ENCODE assay signal across 9 cellular contexts in the genomic region with DNA sequence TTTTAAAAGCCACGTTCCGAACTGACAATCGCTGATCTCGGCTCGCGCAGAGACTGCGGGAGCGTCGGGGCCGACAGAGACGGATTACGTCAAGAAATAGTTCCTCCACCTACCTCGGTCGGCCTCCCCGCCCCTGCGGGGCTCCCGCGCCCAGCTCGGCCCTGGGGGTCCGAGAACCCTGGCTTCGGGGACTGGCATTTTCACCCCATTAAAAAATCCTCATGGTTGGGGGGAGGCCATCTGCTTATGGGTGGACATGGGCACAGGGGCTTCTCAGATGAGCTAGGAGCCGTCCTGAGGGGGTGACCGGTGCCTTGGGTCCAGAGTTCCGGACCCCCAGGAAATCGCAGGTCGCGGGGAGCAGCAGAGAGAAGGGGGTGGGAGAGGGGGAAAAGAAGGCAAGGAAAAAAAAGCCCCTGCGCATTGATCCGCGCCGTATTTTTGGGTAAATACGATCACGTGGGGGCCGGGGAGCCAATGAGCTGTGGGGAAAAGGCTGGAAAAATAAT. TPM values are rescaled to one million over a fixed set of nuclear protein-coding genes. Genes with fewer than 3 reads are reported as not detected.
DNase-seq lines count a peak whose midpoint lies in the region; ATAC-seq, FAIRE-seq and TF ChIP-seq lines count a peak whose summit lies in the region.
"Had no signal": no experiment of that assay in that cellular context is flagged by ENCODE, and none has a peak within 500 bp of the region (broad histone marks: within the 10 kb centered on the region; RNA-seq: fewer than 3 reads in every experiment).

No MANE protein-coding gene starts in this region.

- peak; percentile 23 for ATAC-seq in K562

- POLR2A ChIA-PET in K562 (lab: Yijun Ruan, JAX), result interaction anchor here (0.7 to 5.6 kb wide), 15 partner anchors 8 to 288 kb away, joined by 3 to 43 read pairs (median 4); partner anchors contain the start of gene CBX5

- TSS peak; percentile 73 for BruUV-seq in K562 (replicated peaks; lab: Mats Ljungman, UMichigan)

- H3K9me1 ChIP-seq in K562 (ENCODE audit: control insufficient read depth, insufficient read depth, low read length), result no peaks in the 10 kb centered on the region

- TF ChIP-seq CTCF in MM.1S (IDR thresholded peaks at IDR 0.05; ENCODE audit: low read length), result no peak
- no peak for TF ChIP-seq CTCF in K562 (IDR thresholded peaks at IDR 0.05 in 2 of 3, conservative IDR thresholded peaks at IDR 0.05 in 1 of 3; ENCODE audit: insufficient read depth in 2 of 3, low read depth in 1 of 3, low read length in 3 of 3)
- no peak for TF ChIP-seq CTCF in neural crest cell (conservative IDR thresholded peaks at IDR 0.05)
- TF ChIP-seq CTCF in transverse colon (IDR thresholded peaks at IDR 0.05), result no peak

- no peaks in the 10 kb centered on the region for H3K9me3 ChIP-seq in MM.1S (replicated peaks; ENCODE audit: insufficient read depth, low read length)
- no peaks in the 10 kb centered on the region for H3K9me3 ChIP-seq in K562 (replicated peaks; ENCODE audit: control insufficient read depth, insufficient read depth, low read depth, low read length)
- no peaks in the 10 kb centered on the region for H3K9me3 ChIP-seq in effector memory CD4-positive, alpha-beta T cell (ENCODE audit: control insufficient read depth, low read length)
- H3K9me3 ChIP-seq in transverse colon, result no peaks in the 10 kb centered on the region

- H3K4me3 ChIP-seq in MM.1S (ENCODE audit: low read length) (peak overlapping the region; percentile 45), K562 (peak overlapping the region; percentile 71), transverse colon (peak overlapping the region in 1 of 4 donors; percentile 25)
- H3K4me3 ChIP-seq in effector memory CD4-positive, alpha-beta T cell (ENCODE audit: insufficient read depth, low read depth, low read length, poor library complexity, severe bottlenecking), result no peak overlapping the region

- DNase-seq in EH (ENCODE audit: low read depth), result peak; percentile 77
- DNase-seq in MM.1S, result no peak
- DNase-seq in K562 (ENCODE audit: extremely low read depth in 1 of 4, low spot score in 3 of 4), result peak; percentile 77 to 91 (median 82)
- no peak for DNase-seq in neural crest cell (ENCODE audit: low read depth, low spot score)
- no peak for DNase-seq in stimulated activated naive CD4-positive, alpha-beta T cell treated with Interleukin-2 at 50 U/mL for 16 hours (lab: John Stamatoyannopoulos, UW)
- DNase-seq in effector memory CD4-positive, alpha-beta T cell, result no peak
- no peak for DNase-seq in erythroblast (lab: John Stamatoyannopoulos, UW)
- DNase-seq in transverse colon, result no peak

- peaks cover 12% of the 10 kb centered on the region for H3K4me1 Mint-ChIP-seq in neural crest cell

- WGBS in K562 (ENCODE audit: insufficient coverage, low coverage, missing lambda C conversion rate), result under 1% methylated on average over 31 of the region's 34 CpGs
- WGBS in transverse colon (ENCODE audit: low coverage in 1 of 2), 2 donors, result 15% methylated on average over 34 of the region's 34 CpGs; no CpG with 5 or more reads in 1 of the 2 donors

- no peak overlapping the region for H3K27ac Mint-ChIP-seq in neural crest cell (ENCODE audit: unreplicated experiment)

- in situ Hi-C loops in K562 (cut with MboI), result no loop called here
- in situ Hi-C loops in transverse colon (cut with MboI; ENCODE audit: low pct_ligation_motif_present in 1 of 4, low pct_unique_long_range_greater_than_20kb in 1 of 4, low sequenced_read_pairs in 3 of 4), result loop anchor here in 1 of 4 donors (25.0 kb wide), 1 partner anchor 212 kb away; no protein-coding TSS in a partner anchor

- H3K79me2 ChIP-seq in MM.1S (ENCODE audit: low read length) (no peaks in the 10 kb centered on the region), K562 (ENCODE audit: control insufficient read depth, insufficient read depth, low read length) (peaks cover 46% of the 10 kb centered on the region)

- H2AFZ ChIP-seq in MM.1S (ENCODE audit: low read length) (no peak overlapping the region; the same call in 1 of the 2 replicates), K562 (ENCODE audit: low read depth, low read length) (peak overlapping the region; percentile 97)

- H3K9me3 Mint-ChIP-seq in neural crest cell, result no peaks in the 10 kb centered on the region

- H4K20me1 ChIP-seq in MM.1S (ENCODE audit: insufficient read depth, low read length) (no peaks in the 10 kb centered on the region), K562 (replicated peaks; ENCODE audit: control insufficient read depth, insufficient read depth, low read length) (no peaks in the 10 kb centered on the region)

- H3K36me3 Mint-ChIP-seq in neural crest cell (ENCODE audit: low read depth), result peaks cover 3% of the 10 kb centered on the region

- CTCF ChIA-PET in K562 (lab: Yijun Ruan, JAX; ENCODE audit: low intra/inter-chr PET ratio), result no interaction called here

- H3K4me1 ChIP-seq in MM.1S (ENCODE audit: low read length) (0 out of 2 replicates have a peak, but pooled peaks cover 3% of the 10 kb centered on the region), K562 (replicated peaks in 1 of 2; ENCODE audit: control insufficient read depth in 2 of 2, insufficient read depth in 2 of 2, low read length in 2 of 2) (peaks cover 38 to 78% of the 10 kb centered on the region in 2 experiments), transverse colon (peaks cover 15 to 30% (median 27%) of the 10 kb centered on the region in 4 donors)
- peaks cover 38% of the 10 kb centered on the region for H3K4me1 ChIP-seq in effector memory CD4-positive, alpha-beta T cell (ENCODE audit: control insufficient read depth, insufficient read depth, low read length, poor library complexity, severe bottlenecking)

- peaks cover 100% of the 10 kb centered on the region for H3K27me3 Mint-ChIP-seq in neural crest cell (ENCODE audit: low read depth)

- TF ChIP-seq EP300 in K562 (IDR thresholded peaks at IDR 0.05; ENCODE audit: low read length) (no peak), transverse colon (IDR thresholded peaks at IDR 0.05; ENCODE audit: low read depth) (no peak)

- H3K27me3 ChIP-seq in MM.1S (replicated peaks; ENCODE audit: insufficient read depth, low read length), result peaks cover 94% of the 10 kb centered on the region
- H3K27me3 ChIP-seq in K562 (ENCODE audit: control insufficient read depth in 2 of 2, insufficient read depth in 2 of 2, low read length in 2 of 2), result no peaks in the 10 kb centered on the region
- peaks cover 96% of the 10 kb centered on the region for H3K27me3 ChIP-seq in effector memory CD4-positive, alpha-beta T cell (replicated peaks; ENCODE audit: control insufficient read depth, insufficient read depth, low read length, poor library complexity, severe bottlenecking)
- H3K27me3 ChIP-seq in transverse colon, result peaks cover 100% of the 10 kb centered on the region

- TF ChIP-seq POLR2A in K562 (conservative IDR thresholded peaks at IDR 0.05) (no peak), erythroblast (IDR thresholded peaks at IDR 0.05; ENCODE audit: low read length) (no peak), transverse colon (IDR thresholded peaks at IDR 0.05) (no peak)

- TF ChIP-seq RAD21 in K562 (CRISPR knock-in tag; conservative IDR thresholded peaks at IDR 0.05 in 1 of 2, IDR thresholded peaks at IDR 0.05 in 1 of 2), result no peak

- no peaks in the 10 kb centered on the region for H3K9me2 ChIP-seq in MM.1S (replicated peaks; ENCODE audit: insufficient read depth, low read length)

- FAIRE-seq in K562 (lab: Jason Lieb, UNC), result peak; percentile 67

- no peak overlapping the region for H3K27ac ChIP-seq in MM.1S (ENCODE audit: low read length)
- peak overlapping the region; percentile 94 for H3K27ac ChIP-seq in K562 (ENCODE audit: extremely low read depth, low read depth, low read length)
- no peak overlapping the region for H3K27ac ChIP-seq in effector memory CD4-positive, alpha-beta T cell (ENCODE audit: insufficient read depth, low read length, poor library complexity, severe bottlenecking)
- peak overlapping the region in 1 of 4 donors; percentile 26 for H3K27ac ChIP-seq in transverse colon

- H3K4me2 ChIP-seq in MM.1S (ENCODE audit: low read depth, low read length) (peak overlapping the region; percentile 59; the same call in 1 of the 2 replicates), K562 (ENCODE audit: insufficient read depth, low read length) (peak overlapping the region; percentile 95)

- intact Hi-C loops in K562 (cut with micrococcal nuclease), result loop anchor here (1.0 kb wide), 1 partner anchor 189 kb away; the partner anchor contains the start of gene SMUG1
- intact Hi-C loops in transverse colon (cut with DNase I; ENCODE audit: low total_unique reads), result no loop called here

- H3K9ac ChIP-seq in MM.1S (ENCODE audit: low read length), result no peak overlapping the region
- H3K9ac ChIP-seq in K562 (ENCODE audit: insufficient read depth in 1 of 2, low read depth in 2 of 2, low read length in 2 of 2), result peak overlapping the region; percentile 94 to 99

- no peaks in the 10 kb centered on the region for H3K36me3 ChIP-seq in MM.1S (replicated peaks; ENCODE audit: insufficient read depth, low read length)
- H3K36me3 ChIP-seq in K562 (ENCODE audit: control insufficient read depth, insufficient read depth, low read length), result no peaks in the 10 kb centered on the region
- no peaks in the 10 kb centered on the region for H3K36me3 ChIP-seq in effector memory CD4-positive, alpha-beta T cell (ENCODE audit: control insufficient read depth, insufficient read depth, low read length)
- no peaks in the 10 kb centered on the region for H3K36me3 ChIP-seq in transverse colon

- H3F3A ChIP-seq in MM.1S (ENCODE audit: insufficient read depth, low read length), result no peaks in the 10 kb centered on the region

- peak overlapping the region; percentile 83 for H3K4me3 Mint-ChIP-seq in neural crest cell

RNA-seq across cellular contexts. Expression of gene HOXC9, which starts 0.3 kb away (rescaled TPM):
- total RNA-seq in K562 (2011; cell fraction: chromatin; rRNA removed; ENCODE audit: low replicate concordance), result 7.4 and 10.3 TPM in 2 replicates
- 2.7 and 2.9 TPM in 2 replicates for total RNA-seq in K562 (2011; cell fraction: nucleolus; rRNA removed)
- total RNA-seq in K562 (2011; cell fraction: nucleoplasm; rRNA removed), result 2.9 and 3.5 TPM in 2 replicates
- total RNA-seq in K562 (2014; rRNA removed), result 10.5 and 13.9 TPM in 2 replicates
- 5.7 and 8.0 TPM in 2 replicates for total RNA-seq in K562 (2014; rRNA removed; fragmentation: Illumina TruSeq; extraction: Trizol)
- 10.4 and 10.9 TPM in 2 replicates for total RNA-seq in K562 (2015; rRNA removed; fragmentation: Illumina TruSeq; extraction: Trizol)
- 9.3 and 9.9 TPM in 2 replicates for total RNA-seq in K562 (2021)
- polyA plus RNA-seq in K562 (2011; rRNA removed), result 1.1 and 1.7 TPM in 2 replicates
- 3.4 and 8.0 TPM in 2 replicates for polyA plus RNA-seq in K562 (2011; cell fraction: cytosol; rRNA removed)
- polyA plus RNA-seq in K562 (2011; cell fraction: nucleus; rRNA removed), result 6.2 and 13.4 TPM in 2 replicates
- 8.6 and 12.0 TPM in 2 replicates for polyA plus RNA-seq in K562 (2012)
- 8.8 and 9.9 TPM in 2 replicates for polyA plus RNA-seq in K562 (2014; fragmentation: Illumina TruSeq; extraction: Trizol)
- 1 to 10 TPM; 1.9 to 2.2 TPM for polyA plus RNA-seq in K562 (2014; fragmentation: Nextera tagmentation; extraction: Ambion mirVana)
- polyA plus RNA-seq in K562 (2014; rRNA removed), result 5.1 and 10.4 TPM in 2 replicates
- 0.57 and 1.2 TPM in 2 replicates for polyA minus RNA-seq in K562 (2011; rRNA and poly(A)+ RNA removed)
- polyA minus RNA-seq in K562 (2011; cell fraction: cytosol; rRNA and poly(A)+ RNA removed), result 1.7 and 2.6 TPM in 2 replicates
- polyA minus RNA-seq in K562 (2011; cell fraction: nucleus; rRNA and poly(A)+ RNA removed), result 1.8 and 1.9 TPM in 2 replicates
- 5.6 and 6.3 TPM in 2 replicates for total RNA-seq in neural crest cell
- not detected for total RNA-seq in transverse colon
- total RNA-seq: T-helper 2 cell treated with Interferon-gamma antibody and Interleukin-4, amounts not matched to agents 100 ng/mL and 5 ng/mL, for 36 hours had no signal

RNA-seq across cellular contexts. Expression of gene HOXC8, which starts 9.1 kb away (rescaled TPM):
- total RNA-seq in K562 (2011; cell fraction: chromatin; rRNA removed; ENCODE audit: low replicate concordance), result 6.6 and 8.3 TPM in 2 replicates
- 2.4 and 3.2 TPM in 2 replicates for total RNA-seq in K562 (2011; cell fraction: nucleolus; rRNA removed)
- 2.1 and 2.4 TPM in 2 replicates for total RNA-seq in K562 (2011; cell fraction: nucleoplasm; rRNA removed)
- total RNA-seq in K562 (2014; rRNA removed) (0.32 and 0.57 TPM in 2 replicates), K562 (2014; rRNA removed; fragmentation: Illumina TruSeq; extraction: Trizol) (0.62 and 0.80 TPM in 2 replicates), K562 (2015; rRNA removed; fragmentation: Illumina TruSeq; extraction: Trizol) (0.53 and 0.76 TPM in 2 replicates), K562 (2021) (0.72 and 0.95 TPM in 2 replicates), neural crest cell (4.5 and 4.8 TPM in 2 replicates), transverse colon (not detected)
- polyA plus RNA-seq in K562 (2011; rRNA removed) (0.57 TPM in 2 replicates), K562 (2014; fragmentation: Illumina TruSeq; extraction: Trizol) (1.3 and 1.4 TPM in 2 replicates), K562 (2014; fragmentation: Nextera tagmentation; extraction: Ambion mirVana) (under 1 TPM; 0.20 to 0.21 TPM), K562 (2014; rRNA removed) (0.94 and 1.1 TPM in 2 replicates)
- 0.29 and 0.31 TPM in 2 replicates for polyA plus RNA-seq in K562 (2011; cell fraction: cytosol; rRNA removed)
- polyA plus RNA-seq in K562 (2011; cell fraction: nucleus; rRNA removed), result 1.9 and 3.0 TPM in 2 replicates
- 0.62 and 1.4 TPM in 2 replicates for polyA plus RNA-seq in K562 (2012)
- polyA minus RNA-seq in K562 (2011; rRNA and poly(A)+ RNA removed), result 0.11 and 0.42 TPM in 2 replicates
- not detected in 2 replicates for polyA minus RNA-seq in K562 (2011; cell fraction: cytosol; rRNA and poly(A)+ RNA removed)
- 0.81 and 0.89 TPM in 2 replicates for polyA minus RNA-seq in K562 (2011; cell fraction: nucleus; rRNA and poly(A)+ RNA removed)
- total RNA-seq: T-helper 2 cell treated with Interferon-gamma antibody and Interleukin-4, amounts not matched to agents 100 ng/mL and 5 ng/mL, for 36 hours had no signal

RNA-seq across cellular contexts. Expression of gene HOXC10, which starts 14.7 kb away (rescaled TPM):
- total RNA-seq in K562 (2011; cell fraction: chromatin; rRNA removed; ENCODE audit: low replicate concordance), result 0.25 TPM in 1 of 2 replicates, not detected in the other
- 0.53 TPM in 1 of 2 replicates, not detected in the other for total RNA-seq in K562 (2011; cell fraction: nucleolus; rRNA removed)
- total RNA-seq in K562 (2011; cell fraction: nucleoplasm; rRNA removed), result 0.46 TPM in 1 of 2 replicates, not detected in the other
- total RNA-seq in K562 (2014; rRNA removed), result 0.08 and 0.14 TPM in 2 replicates
- not detected in 2 replicates for total RNA-seq in K562 (2014; rRNA removed; fragmentation: Illumina TruSeq; extraction: Trizol)
- 0.23 TPM in 1 of 2 replicates, not detected in the other for total RNA-seq in K562 (2015; rRNA removed; fragmentation: Illumina TruSeq; extraction: Trizol)
- total RNA-seq in K562 (2021), result 0.35 and 0.69 TPM in 2 replicates
- 0.08 and 0.13 TPM in 2 replicates for polyA plus RNA-seq in K562 (2011; rRNA removed)
- polyA plus RNA-seq in K562 (2011; cell fraction: cytosol; rRNA removed), result 0.15 and 0.33 TPM in 2 replicates
- polyA plus RNA-seq in K562 (2011; cell fraction: nucleus; rRNA removed), result 0.21 TPM in 1 of 2 replicates, not detected in the other
- polyA plus RNA-seq in K562 (2012), result 0.64 and 0.75 TPM in 2 replicates
- polyA plus RNA-seq in K562 (2014; fragmentation: Illumina TruSeq; extraction: Trizol), result 0.37 and 0.77 TPM in 2 replicates
- polyA plus RNA-seq in K562 (2014; fragmentation: Nextera tagmentation; extraction: Ambion mirVana), result under 1 TPM; 0.25 to 0.42 TPM
- polyA plus RNA-seq in K562 (2014; rRNA removed), result 0.63 and 0.73 TPM in 2 replicates
- 0.24 TPM in 1 of 2 replicates, not detected in the other for polyA minus RNA-seq in K562 (2011; rRNA and poly(A)+ RNA removed)
- 0.64 and 1.6 TPM in 2 replicates for polyA minus RNA-seq in K562 (2011; cell fraction: cytosol; rRNA and poly(A)+ RNA removed)
- 0.67 TPM in 2 replicates for polyA minus RNA-seq in K562 (2011; cell fraction: nucleus; rRNA and poly(A)+ RNA removed)
- 1.8 TPM in 2 replicates for total RNA-seq in neural crest cell
- total RNA-seq in transverse colon, result not detected
- total RNA-seq: T-helper 2 cell treated with Interferon-gamma antibody and Interleukin-4, amounts not matched to agents 100 ng/mL and 5 ng/mL, for 36 hours had no signal

RNA-seq across cellular contexts. Expression of gene HOTAIR, which starts 24.9 kb away (rescaled TPM):
- not detected in 2 replicates for total RNA-seq in K562 (2011; cell fraction: chromatin; rRNA removed; ENCODE audit: low replicate concordance)
- not detected in 2 replicates for total RNA-seq in K562 (2011; cell fraction: nucleolus; rRNA removed)
- not detected in 2 replicates for total RNA-seq in K562 (2011; cell fraction: nucleoplasm; rRNA removed)
- total RNA-seq in K562 (2014; rRNA removed) (not detected in 2 replicates), K562 (2014; rRNA removed; fragmentation: Illumina TruSeq; extraction: Trizol) (not detected in 2 replicates), K562 (2015; rRNA removed; fragmentation: Illumina TruSeq; extraction: Trizol) (not detected in 2 replicates), K562 (2021) (not detected in 2 replicates), neural crest cell (not detected in 2 replicates), transverse colon (not detected)
- polyA plus RNA-seq in K562 (2011; rRNA removed) (0.03 and 0.04 TPM in 2 replicates), K562 (2014; fragmentation: Illumina TruSeq; extraction: Trizol) (not detected in 2 replicates), K562 (2014; fragmentation: Nextera tagmentation; extraction: Ambion mirVana) (not detected), K562 (2014; rRNA removed) (0.15 TPM in 1 of 2 replicates, not detected in the other)
- polyA plus RNA-seq in K562 (2011; cell fraction: cytosol; rRNA removed), result 0.03 TPM in 1 of 2 replicates, not detected in the other
- polyA plus RNA-seq in K562 (2011; cell fraction: nucleus; rRNA removed), result 0.13 TPM in 2 replicates
- polyA plus RNA-seq in K562 (2012), result not detected in 2 replicates
- not detected in 2 replicates for polyA minus RNA-seq in K562 (2011; rRNA and poly(A)+ RNA removed)
- not detected in 2 replicates for polyA minus RNA-seq in K562 (2011; cell fraction: cytosol; rRNA and poly(A)+ RNA removed)
- polyA minus RNA-seq in K562 (2011; cell fraction: nucleus; rRNA and poly(A)+ RNA removed), result not detected in 2 replicates
- total RNA-seq: T-helper 2 cell treated with Interferon-gamma antibody and Interleukin-4, amounts not matched to agents 100 ng/mL and 5 ng/mL, for 36 hours had no signal

RNA-seq across cellular contexts. Expression of gene HOXC11, which starts 26.7 kb away (rescaled TPM):
- not detected in 2 replicates for total RNA-seq in K562 (2011; cell fraction: chromatin; rRNA removed; ENCODE audit: low replicate concordance)
- total RNA-seq in K562 (2011; cell fraction: nucleolus; rRNA removed), result not detected in 2 replicates
- total RNA-seq in K562 (2011; cell fraction: nucleoplasm; rRNA removed), result not detected in 2 replicates
- total RNA-seq in K562 (2014; rRNA removed) (not detected in 2 replicates), K562 (2014; rRNA removed; fragmentation: Illumina TruSeq; extraction: Trizol) (not detected in 2 replicates), K562 (2015; rRNA removed; fragmentation: Illumina TruSeq; extraction: Trizol) (not detected in 2 replicates), K562 (2021) (not detected in 2 replicates), neural crest cell (not detected in 2 replicates), transverse colon (not detected)
- polyA plus RNA-seq in K562 (2011; rRNA removed) (0.04 TPM in 1 of 2 replicates, not detected in the other), K562 (2014; fragmentation: Illumina TruSeq; extraction: Trizol) (not detected in 2 replicates), K562 (2014; fragmentation: Nextera tagmentation; extraction: Ambion mirVana) (not detected), K562 (2014; rRNA removed) (not detected in 2 replicates)
- polyA plus RNA-seq in K562 (2011; cell fraction: cytosol; rRNA removed), result 0.13 TPM in 1 of 2 replicates, not detected in the other
- 0.17 and 0.25 TPM in 2 replicates for polyA plus RNA-seq in K562 (2011; cell fraction: nucleus; rRNA removed)
- polyA plus RNA-seq in K562 (2012), result 0.03 and 0.07 TPM in 2 replicates
- polyA minus RNA-seq in K562 (2011; rRNA and poly(A)+ RNA removed), result not detected in 2 replicates
- polyA minus RNA-seq in K562 (2011; cell fraction: cytosol; rRNA and poly(A)+ RNA removed), result not detected in 2 replicates
- 0.11 TPM in 1 of 2 replicates, not detected in the other for polyA minus RNA-seq in K562 (2011; cell fraction: nucleus; rRNA and poly(A)+ RNA removed)
- total RNA-seq: T-helper 2 cell treated with Interferon-gamma antibody and Interleukin-4, amounts not matched to agents 100 ng/mL and 5 ng/mL, for 36 hours had no signal

Comparison
In these comparisons a context has a peak if more than half of its experiments do, and no peak if none do; other contexts are left out.
1. DNase-seq: peak in EH (single experiment) and K562 (4 of 4); none in MM.1S (single experiment), neural crest cell (single experiment), stimulated activated naive CD4-positive, alpha-beta T cell treated with Interleukin-2 at 50 U/mL for 16 hours (single experiment), effector memory CD4-positive, alpha-beta T cell (0 of 3), erythroblast (0 of 2) and transverse colon (single experiment).